ENCODE assay signal across 2 cellular contexts in the genomic region with DNA sequence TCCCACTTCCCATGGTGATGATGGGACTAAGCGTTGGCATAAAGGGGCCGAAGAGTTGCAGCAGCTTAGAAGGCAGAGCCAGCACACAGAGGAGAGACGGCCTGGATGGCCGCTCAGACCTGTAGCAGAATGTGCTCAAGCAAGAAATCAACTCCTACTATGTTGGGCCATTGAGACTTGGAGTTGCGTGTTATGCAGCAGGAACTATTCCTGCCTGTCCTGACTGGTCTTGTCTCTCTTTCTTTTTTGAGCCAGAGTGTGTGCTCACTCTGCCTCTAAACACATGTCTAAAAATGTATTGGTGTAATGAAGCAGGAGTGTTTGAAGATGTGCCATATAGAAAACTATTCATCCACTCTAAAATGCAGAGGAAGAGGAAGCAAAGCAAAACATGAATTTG.
TF ChIP-seq lines count a peak whose summit lies in the region.

No MANE protein-coding gene starts in this region.

TF ChIP-seq in IMR-90, 13 proteins besides CTCF, POLR2A, EP300 and RAD21:
- TF ChIP-seq MXI1 (IDR thresholded peaks at IDR 0.05; ENCODE audit: borderline replicate concordance, low read depth, low read length) (no peak), CHD1 (IDR thresholded peaks at IDR 0.05; ENCODE audit: low read depth, low read length) (no peak), MAFK (IDR thresholded peaks at IDR 0.05; ENCODE audit: low read depth, low read length) (no peak), MAZ (IDR thresholded peaks at IDR 0.05; ENCODE audit: borderline replicate concordance, low read depth, low read length) (no peak)
- TF ChIP-seq, protein P1, sequence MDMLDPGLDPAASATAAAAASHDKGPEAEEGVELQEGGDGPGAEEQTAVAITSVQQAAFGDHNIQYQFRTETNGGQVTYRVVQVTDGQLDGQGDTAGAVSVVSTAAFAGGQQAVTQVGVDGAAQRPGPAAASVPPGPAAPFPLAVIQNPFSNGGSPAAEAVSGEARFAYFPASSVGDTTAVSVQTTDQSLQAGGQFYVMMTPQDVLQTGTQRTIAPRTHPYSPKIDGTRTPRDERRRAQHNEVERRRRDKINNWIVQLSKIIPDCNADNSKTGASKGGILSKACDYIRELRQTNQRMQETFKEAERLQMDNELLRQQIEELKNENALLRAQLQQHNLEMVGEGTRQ (IDR thresholded peaks at IDR 0.05; ENCODE audit: low read depth, low read length), result no peak
- TF ChIP-seq, protein P2, sequence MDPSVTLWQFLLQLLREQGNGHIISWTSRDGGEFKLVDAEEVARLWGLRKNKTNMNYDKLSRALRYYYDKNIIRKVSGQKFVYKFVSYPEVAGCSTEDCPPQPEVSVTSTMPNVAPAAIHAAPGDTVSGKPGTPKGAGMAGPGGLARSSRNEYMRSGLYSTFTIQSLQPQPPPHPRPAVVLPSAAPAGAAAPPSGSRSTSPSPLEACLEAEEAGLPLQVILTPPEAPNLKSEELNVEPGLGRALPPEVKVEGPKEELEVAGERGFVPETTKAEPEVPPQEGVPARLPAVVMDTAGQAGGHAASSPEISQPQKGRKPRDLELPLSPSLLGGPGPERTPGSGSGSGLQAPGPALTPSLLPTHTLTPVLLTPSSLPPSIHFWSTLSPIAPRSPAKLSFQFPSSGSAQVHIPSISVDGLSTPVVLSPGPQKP (IDR thresholded peaks at IDR 0.05; ENCODE audit: borderline replicate concordance, low read depth, low read length), result no peak

TF ChIP-seq in H1, 55 proteins besides CTCF, POLR2A, EP300 and RAD21:
- TF ChIP-seq JUN (IDR thresholded peaks at IDR 0.05; ENCODE audit: low read depth, low read length), result no peak
- no peak for TF ChIP-seq SRF (IDR thresholded peaks at IDR 0.05; ENCODE audit: low read depth, low read length)
- TF ChIP-seq SP1 (IDR thresholded peaks at IDR 0.05; ENCODE audit: low read depth, low read length), result no peak
- TF ChIP-seq CBX5 (IDR thresholded peaks at IDR 0.05; ENCODE audit: low read depth, low read length), result no peak
- no peak for TF ChIP-seq RBBP5 (IDR thresholded peaks at IDR 0.05; ENCODE audit: borderline replicate concordance, low read depth, low read length)
